ENCODE assay signal across 7 cellular contexts in the genomic region with DNA sequence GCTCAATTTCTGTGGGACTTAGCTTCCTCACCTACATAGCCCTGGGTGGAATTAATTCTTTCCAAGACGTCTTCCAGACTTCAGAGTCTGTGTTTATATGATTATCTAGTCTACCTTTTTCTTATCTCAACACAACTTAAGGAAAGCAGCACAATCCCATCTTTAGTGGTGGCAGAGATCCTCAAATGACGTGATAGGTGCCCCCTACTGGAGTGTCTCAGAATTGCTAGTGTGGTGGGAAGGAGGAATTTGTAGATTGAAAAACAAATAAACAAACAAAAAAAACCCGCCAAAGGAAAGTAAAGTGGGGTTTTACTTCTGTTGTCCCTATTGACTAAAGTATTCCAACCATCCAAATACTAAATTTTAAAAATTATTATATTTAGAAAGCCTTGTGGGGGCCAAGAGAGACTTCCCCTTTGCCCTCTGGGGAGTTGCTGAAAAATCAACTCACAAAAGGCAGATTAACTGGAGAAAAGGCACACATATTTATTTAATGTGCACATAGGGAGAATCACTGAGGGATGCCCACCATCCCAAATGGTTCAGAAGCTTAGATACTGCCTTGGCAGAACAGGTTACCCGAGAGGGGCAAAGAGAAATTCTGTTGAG.
DNase-seq lines count a peak whose midpoint lies in the region; ATAC-seq and TF ChIP-seq lines count a peak whose summit lies in the region.

No MANE protein-coding gene starts in this region.

- TF ChIP-seq CTCF in GM06990 (IDR thresholded peaks at IDR 0.05; ENCODE audit: insufficient read depth, low read length, poor library complexity, severe bottlenecking) (peak; percentile 65), NB4 (IDR thresholded peaks at IDR 0.05; ENCODE audit: low read depth, low read length) (peak; percentile 84), adrenal gland (IDR thresholded peaks at IDR 0.05) (peak; percentile 32 to 66 (median 63))

- H3K4me1 ChIP-seq in adrenal gland (replicated peaks in 1 of 2), result no peaks in the 10 kb centered on the region

- TF ChIP-seq POLR2A in NB4 (IDR thresholded peaks at IDR 0.05; ENCODE audit: extremely low read depth, insufficient read length), result no peak
- no peak for TF ChIP-seq POLR2A in adrenal gland (IDR thresholded peaks at IDR 0.05)

- DNase-seq in GM06990 (ENCODE audit: extremely low read depth, insufficient read length), result no peak
- peak; percentile 39 for DNase-seq in NB4 (ENCODE audit: low read depth)
- peak in 6 of 7 donors; percentile 15 to 62 (median 44) for DNase-seq in adrenal gland
- DNase-seq in left lobe of liver (ENCODE audit: low spot score), result no peak
- DNase-seq in stimulated activated naive CD8-positive, alpha-beta T cell treated with anti-CD3 and anti-CD28 coated beads, Interleukin-15, Interleukin-2, amounts not matched to agents 100 U/mL and 50 U/mL, for 24 hours, result peak; percentile 46
- DNase-seq in cerebellar nuclear complex (lab: John Stamatoyannopoulos, UW), result no peak

- no peak overlapping the region for H3K27ac ChIP-seq in adrenal gland

- H3K4me3 ChIP-seq in GM06990 (replicated peaks; ENCODE audit: low read depth, low read length) (no peak overlapping the region), NB4 (ENCODE audit: low read depth, low read length) (no peak overlapping the region), adrenal gland (no peak overlapping the region)

- H3K9me3 ChIP-seq in adrenal gland (replicated peaks in 1 of 3), result peaks cover 0 to 4% (median 0%) of the 10 kb centered on the region in 3 donors

- ATAC-seq in left lobe of liver, result peak; percentile 75
- ATAC-seq in stimulated activated naive CD8-positive, alpha-beta T cell treated with anti-CD3 and anti-CD28 coated beads, Interleukin-15, Interleukin-2, amounts not matched to agents 100 U/mL and 50 U/mL, for 24 hours, result no peak
- ATAC-seq in HG02981 (IDR thresholded peaks at IDR 0.05; ENCODE audit: unreplicated experiment), result no peak

- H3K36me3 ChIP-seq in GM06990 (ENCODE audit: control insufficient read depth, insufficient read depth, low read length) (no peaks in the 10 kb centered on the region), adrenal gland (replicated peaks in 1 of 2) (no peaks in the 10 kb centered on the region)

- H3K27me3 ChIP-seq in GM06990 (replicated peaks; ENCODE audit: control insufficient read depth, insufficient read depth, low read length) (no peaks in the 10 kb centered on the region), adrenal gland (no peaks in the 10 kb centered on the region)

- intact Hi-C loops in adrenal gland (cut with DNase I), result loop anchor here in 1 of 2 donors (10.0 kb wide), 1 partner anchor 439 kb away; no protein-coding TSS in a partner anchor

- WGBS in adrenal gland, 4 donors, result 45 to 56% (median 51%) methylated on average over 4 of the region's 4 CpGs

Comparison
In these comparisons a context has a peak if more than half of its experiments do, and no peak if none do; other contexts are left out.
1. DNase-seq: peak in NB4 (single experiment), adrenal gland (6 of 7) and stimulated activated naive CD8-positive, alpha-beta T cell treated with anti-CD3 and anti-CD28 coated beads, Interleukin-15, Interleukin-2, amounts not matched to agents 100 U/mL and 50 U/mL, for 24 hours (single experiment); none in GM06990 (single experiment), left lobe of liver (single experiment) and cerebellar nuclear complex (0 of 2).
2. Peak in every context shown above with its lines, with median percentiles within 50 percentile points of each other: CTCF ChIP-seq.